In genomic region chr4:82584921-82585320, GRCh38 we compare ENCODE assay signal across 1 cellular context.
TF ChIP-seq lines count a peak whose summit lies in the region.

No MANE protein-coding gene starts in this region.

TF ChIP-seq in SK-N-SH, 30 proteins besides CTCF, POLR2A, EP300 and RAD21 (continued from another document):
- no peak for TF ChIP-seq PBX3 (IDR thresholded peaks at IDR 0.05)
- TF ChIP-seq FOXM1 (IDR thresholded peaks at IDR 0.05; ENCODE audit: low read depth) = no peak
- TF ChIP-seq RFX5 (IDR thresholded peaks at IDR 0.05; ENCODE audit: low read length) = no peak
